ENCODE assay signal across 28 cellular contexts in the genomic region with DNA sequence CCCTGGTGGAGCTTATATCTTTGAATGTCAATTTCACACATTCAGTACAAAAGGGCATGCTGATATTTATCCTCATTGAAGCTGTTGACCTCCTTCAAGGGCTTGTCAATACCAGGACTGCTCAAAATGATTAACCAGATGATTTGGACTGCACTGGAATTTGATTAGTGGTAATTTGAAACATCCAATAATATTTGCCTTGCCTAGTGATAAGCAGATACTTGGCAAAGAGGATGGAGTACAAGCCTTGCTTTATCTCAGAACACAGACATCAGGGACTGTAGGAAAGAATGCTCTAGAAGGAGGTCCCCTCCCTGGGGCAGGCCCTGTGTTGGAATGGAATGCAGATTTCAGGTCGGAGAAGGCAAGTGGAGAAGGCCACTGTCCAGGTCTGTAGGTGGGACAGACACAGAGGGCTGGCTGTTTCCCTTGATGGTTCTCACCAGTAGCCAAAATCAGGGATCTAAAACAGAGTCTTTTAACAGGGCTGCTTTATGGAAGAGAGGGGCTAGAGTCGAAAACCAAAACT.
"Had no signal": no experiment of that assay in that cellular context is flagged by ENCODE, and none has a peak within 500 bp of the region (broad histone marks: within the 10 kb centered on the region; RNA-seq: fewer than 3 reads in every experiment).

No MANE protein-coding gene starts in this region.

- H3K36me3 Mint-ChIP-seq: mesothelial cell of epicardium; neural progenitor cell; stimulated activated naive B cell treated with anti-CD40 and anti-IgM and Interleukin-4, amounts not matched to agents 10 μg/mL and 1 μg/mL and 100 μg/mL, for 72 hours had no signal

- H2AFZ ChIP-seq: hepatocyte, neural progenitor cell, parathyroid adenoma had no signal

- DNase-seq: colonic mucosa; effector CD8-positive, alpha-beta T cell; endodermal cell; foreskin keratinocyte; heart left ventricle; left cardiac atrium; left lung; mesenchymal stem cell; mucosa of descending colon; naive thymus-derived CD4-positive, alpha-beta T cell; psoas muscle; stimulated activated CD4-positive, alpha-beta T cell treated with anti-CD3 and anti-CD28 coated beads, Interleukin-15, amount 100 ng/mL, for 24 hours; stimulated activated CD4-positive, alpha-beta T cell treated with anti-CD3 and anti-CD28 coated beads, Interleukin-2, amount 100 ng/mL, for 48 hours; stimulated activated naive B cell treated with anti-CD40 and anti-IgM and Interleukin-4, amounts not matched to agents 10 μg/mL and 1 μg/mL and 100 μg/mL, for 72 hours; thyroid gland had no signal

- H3K36me3 ChIP-seq: colonic mucosa, esophagus muscularis mucosa, gastroesophageal sphincter, heart left ventricle, left lung, neural progenitor cell, thyroid gland, vagina had no signal

- H3K9me3 ChIP-seq: colonic mucosa, esophagus muscularis mucosa, gastroesophageal sphincter, heart left ventricle, left lung, mucosa of descending colon, psoas muscle, thyroid gland, vagina had no signal

- FAIRE-seq: islet of Langerhans had no signal

- H3K4me3 Mint-ChIP-seq: dendritic cell treated with granulocyte-macrophage colony-stimulating factor and Interleukin-4, amounts not matched to agents 40 ng/mL and 50 ng/mL, for 4 days; endodermal cell; mesothelial cell of epicardium; naive thymus-derived CD4-positive, alpha-beta T cell; nephron; neural progenitor cell; stimulated activated naive B cell treated with anti-CD40 and anti-IgM and Interleukin-4, amounts not matched to agents 10 μg/mL and 1 μg/mL and 100 μg/mL, for 72 hours; stimulated activated naive CD8-positive, alpha-beta T cell treated with anti-CD3 and anti-CD28 coated beads, Interleukin-15, Interleukin-2, amounts not matched to agents 100 ng/mL and 50 ng/mL, for 24 hours had no signal

- H3K27me3 ChIP-seq: colonic mucosa, esophagus muscularis mucosa, foreskin keratinocyte, gastroesophageal sphincter, heart left ventricle, hepatocyte, left lung, neural progenitor cell, thyroid gland, vagina had no signal

- H3K27ac ChIP-seq: colonic mucosa, epithelial cell of prostate, esophagus muscularis mucosa, foreskin keratinocyte, gastroesophageal sphincter, heart left ventricle, hepatocyte, left lung, neural progenitor cell, parathyroid adenoma, psoas muscle, skin epidermis, vagina had no signal

- H3K4me1 Mint-ChIP-seq: naive thymus-derived CD4-positive, alpha-beta T cell; stimulated activated naive B cell treated with anti-CD40 and anti-IgM and Interleukin-4, amounts not matched to agents 10 μg/mL and 1 μg/mL and 100 μg/mL, for 72 hours had no signal

- ATAC-seq: foreskin keratinocyte; gastroesophageal sphincter; heart left ventricle; left cardiac atrium; left lung; mucosa of descending colon; naive thymus-derived CD4-positive, alpha-beta T cell; psoas muscle; stimulated activated naive B cell treated with anti-CD40 and anti-IgM and Interleukin-4, amounts not matched to agents 10 μg/mL and 1 μg/mL and 100 μg/mL, for 72 hours had no signal

- H3K9me3 Mint-ChIP-seq: dendritic cell treated with granulocyte-macrophage colony-stimulating factor and Interleukin-4, amounts not matched to agents 40 ng/mL and 50 ng/mL, for 4 days; endodermal cell; mesothelial cell of epicardium; nephron; neural progenitor cell; stimulated activated naive B cell treated with anti-CD40 and anti-IgM and Interleukin-4, amounts not matched to agents 10 μg/mL and 1 μg/mL and 100 μg/mL, for 72 hours; stimulated activated naive CD8-positive, alpha-beta T cell treated with anti-CD3 and anti-CD28 coated beads, Interleukin-15, Interleukin-2, amounts not matched to agents 100 ng/mL and 50 ng/mL, for 24 hours had no signal

- H3K4me2 ChIP-seq: hepatocyte, neural progenitor cell had no signal

- H3K4me1 ChIP-seq: colonic mucosa, esophagus muscularis mucosa, foreskin keratinocyte, gastroesophageal sphincter, heart left ventricle, left lung, neural progenitor cell, parathyroid adenoma had no signal

- H3K9ac ChIP-seq: neural progenitor cell, parathyroid adenoma had no signal

- H3K27ac Mint-ChIP-seq: dendritic cell treated with granulocyte-macrophage colony-stimulating factor and Interleukin-4, amounts not matched to agents 40 ng/mL and 50 ng/mL, for 4 days; endodermal cell; mesothelial cell of epicardium; naive thymus-derived CD4-positive, alpha-beta T cell; nephron; neural progenitor cell; stimulated activated naive B cell treated with anti-CD40 and anti-IgM and Interleukin-4, amounts not matched to agents 10 μg/mL and 1 μg/mL and 100 μg/mL, for 72 hours; stimulated activated naive CD8-positive, alpha-beta T cell treated with anti-CD3 and anti-CD28 coated beads, Interleukin-15, Interleukin-2, amounts not matched to agents 100 ng/mL and 50 ng/mL, for 24 hours had no signal

- H3K4me3 ChIP-seq: colonic mucosa, esophagus muscularis mucosa, gastroesophageal sphincter, heart left ventricle, hepatocyte, left lung, mucosa of descending colon, neural progenitor cell, psoas muscle, skin epidermis, thyroid gland, vagina had no signal

- H3K27me3 Mint-ChIP-seq: dendritic cell treated with granulocyte-macrophage colony-stimulating factor and Interleukin-4, amounts not matched to agents 40 ng/mL and 50 ng/mL, for 4 days; stimulated activated naive CD8-positive, alpha-beta T cell treated with anti-CD3 and anti-CD28 coated beads, Interleukin-15, Interleukin-2, amounts not matched to agents 100 ng/mL and 50 ng/mL, for 24 hours had no signal

- H3K79me2 ChIP-seq: hepatocyte, parathyroid adenoma had no signal
